24 cellular contexts compared by ENCODE assay signal in the genomic region with DNA sequence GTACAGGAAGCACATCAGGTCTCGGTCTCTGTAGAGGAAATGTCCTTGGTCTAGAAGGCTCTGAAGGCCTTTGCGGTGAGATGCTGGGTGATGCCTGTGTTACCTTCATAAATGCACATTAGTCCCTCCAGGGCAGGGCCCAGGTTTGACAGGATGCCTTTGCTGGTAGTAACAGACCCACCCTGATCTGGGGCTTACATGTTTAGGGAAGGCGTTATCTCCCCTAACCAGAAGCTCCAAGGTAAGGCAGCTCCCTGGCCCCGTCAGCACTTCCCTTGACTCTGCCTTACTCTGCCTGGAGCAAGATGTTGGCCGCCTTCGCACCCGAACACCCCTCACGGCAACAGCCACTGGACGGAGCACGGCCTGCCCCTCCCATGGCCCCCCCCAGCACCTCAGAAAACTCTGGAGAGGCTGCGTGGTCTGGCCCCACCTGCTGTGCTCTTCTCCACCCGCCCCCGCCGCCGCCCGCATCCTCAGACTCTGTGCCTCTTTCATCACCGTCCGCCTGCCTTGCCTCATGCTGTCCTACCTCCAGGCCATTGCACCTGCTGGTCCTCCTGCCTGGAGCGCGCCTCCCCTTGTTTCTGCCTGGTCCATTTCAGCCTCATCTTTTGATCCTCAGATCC. TPM values are rescaled to one million over a fixed set of nuclear protein-coding genes. Genes with fewer than 3 reads are reported as not detected.
A peak's percentile ranks its signal among the peaks of the same experiment; 100 is the strongest.
DNase-seq lines count a peak whose midpoint lies in the region; ATAC-seq and TF ChIP-seq lines count a peak whose summit lies in the region.
"Had no signal": no experiment of that assay in that cellular context is flagged by ENCODE, and none has a peak within 500 bp of the region (broad histone marks: within the 10 kb centered on the region; RNA-seq: fewer than 3 reads in every experiment).

No MANE protein-coding gene starts in this region.

- POLR2A ChIA-PET in activated CD4-positive, alpha-beta memory T cell treated with anti-CD3 and anti-CD28 coated beads, Interleukin-2, amount 10 ng/mL, durations not matched to agents 7 days and 5 days (lab: Charles Lee) = no interaction called here
- POLR2A ChIA-PET in activated CD4-positive, alpha-beta memory T cell treated with anti-CD3 and anti-CD28 coated beads for 36 hours (lab: Charles Lee) = no interaction called here
- POLR2A ChIA-PET in naive thymus-derived CD8-positive, alpha-beta T cell (lab: Charles Lee) = interaction anchor here (1.7 kb wide), 1 partner anchor 12 kb away, joined by 3 read pairs; the partner anchor contains the start of gene TSKS

- H3K27me3 Mint-ChIP-seq in activated CD4-positive, alpha-beta memory T cell treated with anti-CD3 and anti-CD28 coated beads, Interleukin-2, amount 10 ng/mL, durations not matched to agents 7 days and 5 days = no peaks in the 10 kb centered on the region
- H3K27me3 Mint-ChIP-seq in activated CD4-positive, alpha-beta memory T cell treated with anti-CD3 and anti-CD28 coated beads for 36 hours = no peaks in the 10 kb centered on the region
- no peaks in the 10 kb centered on the region for H3K27me3 Mint-ChIP-seq in naive thymus-derived CD8-positive, alpha-beta T cell
- H3K27me3 Mint-ChIP-seq: activated T-helper 17 cell treated with anti-CD3 and anti-CD28 coated beads, Interleukin-2, amount 50 U/mL, for 72 hours had no signal

- WGBS in body of pancreas, 2 donors = 93 to 95% methylated on average over 20 of the region's 20 CpGs

- DNase-seq in activated CD4-positive, alpha-beta memory T cell treated with anti-CD3 and anti-CD28 coated beads, Interleukin-2, amount 10 ng/mL, durations not matched to agents 7 days and 5 days = no peak
- no peak for DNase-seq in activated CD4-positive, alpha-beta memory T cell treated with anti-CD3 and anti-CD28 coated beads for 36 hours
- no peak for DNase-seq in naive thymus-derived CD8-positive, alpha-beta T cell
- DNase-seq in NCI-H187 treated with DMSO at 0.1 percent for 48 hours (lab: John Stamatoyannopoulos, UW) = no peak
- no peak for DNase-seq in body of pancreas
- DNase-seq: 8988T, amniotic stem cell, EL, HFFc6, kidney, NCI-H524, right lobe of liver, T-helper 9 cell, tibial artery had no signal

- peak; percentile 39 to 72 for ATAC-seq in naive thymus-derived CD8-positive, alpha-beta T cell
- ATAC-seq in HG02763 (IDR thresholded peaks at IDR 0.05; ENCODE audit: unreplicated experiment) = no peak
- no peak for ATAC-seq in body of pancreas
- ATAC-seq: activated T-helper 17 cell treated with anti-CD3 and anti-CD28 coated beads, Interleukin-2, amount 50 U/mL, for 72 hours; gastroesophageal sphincter had no signal

- TF ChIP-seq POLR2A in body of pancreas (IDR thresholded peaks at IDR 0.05) = no peak

- H3K27ac ChIP-seq in angular gyrus (ENCODE audit: low read depth, low read length) = peak overlapping the region; percentile 17
- H3K27ac ChIP-seq in temporal lobe (ENCODE audit: low read depth, low read length) = peak overlapping the region; percentile 72
- H3K27ac ChIP-seq in body of pancreas = no peak overlapping the region
- H3K27ac ChIP-seq: esophagus muscularis mucosa, gastroesophageal sphincter, parathyroid adenoma, right lobe of liver, SK-N-MC, tibial artery had no signal

- H3K36me3 Mint-ChIP-seq in activated CD4-positive, alpha-beta memory T cell treated with anti-CD3 and anti-CD28 coated beads, Interleukin-2, amount 10 ng/mL, durations not matched to agents 7 days and 5 days (ENCODE audit: low read depth) = peaks cover 24% of the 10 kb centered on the region
- no peaks in the 10 kb centered on the region for H3K36me3 Mint-ChIP-seq in activated CD4-positive, alpha-beta memory T cell treated with anti-CD3 and anti-CD28 coated beads for 36 hours
- H3K36me3 Mint-ChIP-seq in naive thymus-derived CD8-positive, alpha-beta T cell = peaks cover 0 to 24% (median 9%) of the 10 kb centered on the region in 3 donors

- H3K27me3 ChIP-seq in body of pancreas = no peaks in the 10 kb centered on the region
- H3K27me3 ChIP-seq: esophagus muscularis mucosa, gastroesophageal sphincter, right lobe of liver, tibial artery had no signal

- CTCF ChIA-PET in activated CD4-positive, alpha-beta memory T cell treated with anti-CD3 and anti-CD28 coated beads, Interleukin-2, amount 10 ng/mL, durations not matched to agents 7 days and 5 days (lab: Charles Lee) = no interaction called here
- CTCF ChIA-PET in activated CD4-positive, alpha-beta memory T cell treated with anti-CD3 and anti-CD28 coated beads for 36 hours (lab: Charles Lee) = no interaction called here

- H3K9me3 ChIP-seq in body of pancreas = no peaks in the 10 kb centered on the region
- H3K9me3 ChIP-seq: esophagus muscularis mucosa, gastroesophageal sphincter, right lobe of liver, tibial artery had no signal

- H3K36me3 ChIP-seq in body of pancreas (replicated peaks in 1 of 2; ENCODE audit: insufficient read depth in 1 of 2, low read depth in 2 of 2) = no peaks in the 10 kb centered on the region
- H3K36me3 ChIP-seq: right lobe of liver had no signal

- H3K4me1 Mint-ChIP-seq in activated CD4-positive, alpha-beta memory T cell treated with anti-CD3 and anti-CD28 coated beads, Interleukin-2, amount 10 ng/mL, durations not matched to agents 7 days and 5 days = peaks cover 24% of the 10 kb centered on the region
- H3K4me1 Mint-ChIP-seq in activated CD4-positive, alpha-beta memory T cell treated with anti-CD3 and anti-CD28 coated beads for 36 hours (ENCODE audit: low read depth) = peaks cover 8% of the 10 kb centered on the region
- peaks cover 26 to 51% (median 38%) of the 10 kb centered on the region in 4 donors for H3K4me1 Mint-ChIP-seq in naive thymus-derived CD8-positive, alpha-beta T cell

- no peak for TF ChIP-seq CTCF in body of pancreas (IDR thresholded peaks at IDR 0.05)

- H3K4me1 ChIP-seq in body of pancreas = no peaks in the 10 kb centered on the region
- H3K4me1 ChIP-seq: parathyroid adenoma, tibial artery had no signal

- no peaks in the 10 kb centered on the region for H3K9me3 Mint-ChIP-seq in activated CD4-positive, alpha-beta memory T cell treated with anti-CD3 and anti-CD28 coated beads, Interleukin-2, amount 10 ng/mL, durations not matched to agents 7 days and 5 days
- H3K9me3 Mint-ChIP-seq in activated CD4-positive, alpha-beta memory T cell treated with anti-CD3 and anti-CD28 coated beads for 36 hours = no peaks in the 10 kb centered on the region
- no peaks in the 10 kb centered on the region for H3K9me3 Mint-ChIP-seq in naive thymus-derived CD8-positive, alpha-beta T cell
- H3K9me3 Mint-ChIP-seq: activated T-helper 17 cell treated with anti-CD3 and anti-CD28 coated beads, Interleukin-2, amount 50 U/mL, for 72 hours; HFFc6 had no signal

- intact Hi-C loops in activated CD4-positive, alpha-beta memory T cell treated with anti-CD3 and anti-CD28 coated beads for 36 hours (cut with micrococcal nuclease) = no loop called here
- intact Hi-C loops in body of pancreas (cut with DNase I) = no loop called here

- no peak overlapping the region for H3K4me3 ChIP-seq in body of pancreas
- H3K4me3 ChIP-seq: esophagus muscularis mucosa, gastroesophageal sphincter, lung, right lobe of liver, SK-N-MC, tibial artery had no signal

- peak overlapping the region; percentile 31 for H3K27ac Mint-ChIP-seq in activated CD4-positive, alpha-beta memory T cell treated with anti-CD3 and anti-CD28 coated beads, Interleukin-2, amount 10 ng/mL, durations not matched to agents 7 days and 5 days
- H3K27ac Mint-ChIP-seq in activated CD4-positive, alpha-beta memory T cell treated with anti-CD3 and anti-CD28 coated beads for 36 hours = no peak overlapping the region
- H3K27ac Mint-ChIP-seq in naive thymus-derived CD8-positive, alpha-beta T cell = peak overlapping the region in 7 of 10 donors; percentile 41 to 89 (median 75)
- H3K27ac Mint-ChIP-seq: activated T-helper 17 cell treated with anti-CD3 and anti-CD28 coated beads, Interleukin-2, amount 50 U/mL, for 72 hours had no signal

- no peak overlapping the region for H3K4me3 Mint-ChIP-seq in activated CD4-positive, alpha-beta memory T cell treated with anti-CD3 and anti-CD28 coated beads, Interleukin-2, amount 10 ng/mL, durations not matched to agents 7 days and 5 days
- H3K4me3 Mint-ChIP-seq in activated CD4-positive, alpha-beta memory T cell treated with anti-CD3 and anti-CD28 coated beads for 36 hours = no peak overlapping the region
- H3K4me3 Mint-ChIP-seq in naive thymus-derived CD8-positive, alpha-beta T cell = peak overlapping the region in 2 of 10 donors; percentile 11 to 36
- H3K4me3 Mint-ChIP-seq: activated T-helper 17 cell treated with anti-CD3 and anti-CD28 coated beads, Interleukin-2, amount 50 U/mL, for 72 hours; HFFc6 had no signal

RNA-seq across cellular contexts. Expression of gene AP2A1, which starts 9.1 kb away (rescaled TPM):
- total RNA-seq in activated CD4-positive, alpha-beta memory T cell treated with anti-CD3 and anti-CD28 coated beads, Interleukin-2, amount 10 ng/mL, durations not matched to agents 7 days and 5 days = 10 to 100 TPM; 78.0 to 79.2 TPM
- 10 to 100 TPM; 86.0 to 88.4 TPM for total RNA-seq in activated CD4-positive, alpha-beta memory T cell treated with anti-CD3 and anti-CD28 coated beads for 36 hours
- total RNA-seq in naive thymus-derived CD8-positive, alpha-beta T cell = 10 to 100 TPM; 56.1 to 57.8 TPM
- 1 to 10 TPM; 4.5 to 6.5 (median 4.9) TPM for polyA plus RNA-seq in naive thymus-derived CD8-positive, alpha-beta T cell
- total RNA-seq in temporal lobe = 44.5 TPM
- 10 to 100 TPM; 43.5 to 45.9 TPM for total RNA-seq in body of pancreas

RNA-seq across cellular contexts. Expression of gene TSKS, which starts 12.8 kb away (rescaled TPM):
- total RNA-seq in activated CD4-positive, alpha-beta memory T cell treated with anti-CD3 and anti-CD28 coated beads, Interleukin-2, amount 10 ng/mL, durations not matched to agents 7 days and 5 days = under 1 TPM; 0.63 to 0.86 TPM
- total RNA-seq in activated CD4-positive, alpha-beta memory T cell treated with anti-CD3 and anti-CD28 coated beads for 36 hours = under 1 TPM; 0.40 to 0.63 TPM
- 1 to 10 TPM; 3.5 to 4.8 TPM for total RNA-seq in naive thymus-derived CD8-positive, alpha-beta T cell
- polyA plus RNA-seq in naive thymus-derived CD8-positive, alpha-beta T cell = 1 to 10 TPM in 1 of 3 donors, under 1 TPM in 2; 0.17 to 1.2 (median 0.40) TPM
- not detected for total RNA-seq in temporal lobe
- total RNA-seq in body of pancreas = under 1 TPM in 1 of 2 donors, not detected in 1; 0.52 TPM
- total RNA-seq: dermis microvascular lymphatic vessel endothelial cell, HFFc6, right lobe of liver had no signal

RNA-seq across cellular contexts. Expression of gene FUZ, which starts 37.2 kb away (rescaled TPM):
- 10 to 100 TPM; 13.7 to 13.9 TPM for total RNA-seq in activated CD4-positive, alpha-beta memory T cell treated with anti-CD3 and anti-CD28 coated beads, Interleukin-2, amount 10 ng/mL, durations not matched to agents 7 days and 5 days
- total RNA-seq in activated CD4-positive, alpha-beta memory T cell treated with anti-CD3 and anti-CD28 coated beads for 36 hours = 10 to 100 TPM; 15.2 to 16.2 TPM
- 10 to 100 TPM; 23.0 to 28.8 TPM for total RNA-seq in naive thymus-derived CD8-positive, alpha-beta T cell
- polyA plus RNA-seq in naive thymus-derived CD8-positive, alpha-beta T cell = 1 to 10 TPM; 5.4 to 7.5 (median 7.0) TPM
- total RNA-seq in temporal lobe (9.8 TPM), body of pancreas (10 to 100 TPM in 1 of 2 donors, 1 to 10 TPM in 1; 8.9 to 24.1 TPM)

RNA-seq across cellular contexts. Expression of gene MED25, which starts 42.2 kb away (rescaled TPM):
- 10 to 100 TPM; 65.3 to 67.9 TPM for total RNA-seq in activated CD4-positive, alpha-beta memory T cell treated with anti-CD3 and anti-CD28 coated beads, Interleukin-2, amount 10 ng/mL, durations not matched to agents 7 days and 5 days
- total RNA-seq in activated CD4-positive, alpha-beta memory T cell treated with anti-CD3 and anti-CD28 coated beads for 36 hours = 10 to 100 TPM; 45.6 to 50.2 TPM
- total RNA-seq in naive thymus-derived CD8-positive, alpha-beta T cell = 10 to 100 TPM; 39.8 to 43.2 TPM
- polyA plus RNA-seq in naive thymus-derived CD8-positive, alpha-beta T cell = 10 to 100 TPM in 2 of 3 donors, 1 to 10 TPM in 1; 7.5 to 19.2 (median 13.1) TPM
- total RNA-seq in temporal lobe (19.2 TPM), body of pancreas (10 to 100 TPM; 15.8 to 16.9 TPM)

Comparison
In these comparisons a context has a peak if more than half of its experiments do, and no peak if none do; other contexts are left out.
1. H3K27ac ChIP-seq: peak in angular gyrus (single experiment) and temporal lobe (single experiment); none in body of pancreas (0 of 4).
2. ATAC-seq: peak in naive thymus-derived CD8-positive, alpha-beta T cell (2 of 2); none in HG02763 (single experiment) and body of pancreas (single experiment).